ENCODE assay signal across 9 cellular contexts in genomic region chr3:187798531-187799520, GRCh38. TPM values are rescaled to one million over a fixed set of nuclear protein-coding genes. Genes with fewer than 3 reads are reported as not detected.
DNase-seq lines count a peak whose midpoint lies in the region; ATAC-seq and TF ChIP-seq lines count a peak whose summit lies in the region.
"Had no signal": no experiment of that assay in that cellular context is flagged by ENCODE, and none has a peak within 500 bp of the region (broad histone marks: within the 10 kb centered on the region; RNA-seq: fewer than 3 reads in every experiment).

No MANE protein-coding gene starts in this region.

- no peaks in the 10 kb centered on the region for H3K27me3 Mint-ChIP-seq in activated CD4-positive, alpha-beta memory T cell treated with anti-CD3 and anti-CD28 coated beads, Interleukin-2, amount 10 ng/mL, durations not matched to agents 7 days and 5 days
- peaks cover 2 to 7% of the 10 kb centered on the region in 2 donors for H3K27me3 Mint-ChIP-seq in natural killer cell (ENCODE audit: low read depth in 2 of 2)
- peaks cover 3% of the 10 kb centered on the region for H3K27me3 Mint-ChIP-seq in osteocyte (ENCODE audit: unreplicated experiment)

- H3K4me3 ChIP-seq in SK-N-SH (ENCODE audit: low read depth in 2 of 2, low read length in 1 of 2) (no peak overlapping the region), Loucy (ENCODE audit: low read length, poor library complexity, severe bottlenecking) (peak overlapping the region; percentile 30)

- peak overlapping the region; percentile 85 for H3K27ac Mint-ChIP-seq in activated CD4-positive, alpha-beta memory T cell treated with anti-CD3 and anti-CD28 coated beads, Interleukin-2, amount 10 ng/mL, durations not matched to agents 7 days and 5 days
- peak overlapping the region; percentile 50 to 76 for H3K27ac Mint-ChIP-seq in natural killer cell
- no peak overlapping the region for H3K27ac Mint-ChIP-seq in osteocyte (ENCODE audit: unreplicated experiment)

- H3K36me3 ChIP-seq in SK-N-SH (replicated peaks in 1 of 2; ENCODE audit: control insufficient read depth in 1 of 2, insufficient read depth in 2 of 2, low read length in 1 of 2), result no peaks in the 10 kb centered on the region
- H3K36me3 ChIP-seq in Loucy (ENCODE audit: insufficient read depth, low read length), result no peaks in the 10 kb centered on the region

- intact Hi-C loops in natural killer cell (cut with micrococcal nuclease), result no loop called here

- H3K4me1 ChIP-seq in SK-N-SH (ENCODE audit: control insufficient read depth in 1 of 2, insufficient read depth in 2 of 2, low read depth in 1 of 2, low read length in 1 of 2) (no peaks in the 10 kb centered on the region), Loucy (ENCODE audit: insufficient read depth, low read length, poor library complexity, severe bottlenecking) (peaks cover 48% of the 10 kb centered on the region)

- H2AFZ ChIP-seq in SK-N-SH (ENCODE audit: low read depth) (no peak overlapping the region), Loucy (ENCODE audit: low read length) (peak overlapping the region; percentile 91)

- 41% methylated on average over 13 of the region's 15 CpGs for WGBS in SK-N-SH (ENCODE audit: low lambda C conversion rate)

- TF ChIP-seq RAD21 in SK-N-SH (IDR thresholded peaks at IDR 0.05; ENCODE audit: low read length), result no peak

- POLR2A ChIA-PET in SK-N-SH (lab: Yijun Ruan, JAX), result no interaction called here
- POLR2A ChIA-PET in activated CD4-positive, alpha-beta memory T cell treated with anti-CD3 and anti-CD28 coated beads, Interleukin-2, amount 10 ng/mL, durations not matched to agents 7 days and 5 days (lab: Charles Lee), result interaction anchor here (0.8 to 7.8 kb wide), 15 partner anchors 9 to 1532 kb away, joined by 3 to 251 read pairs (median 4); partner anchors contain the start of genes BCL6 and LPP

- no peak for TF ChIP-seq CTCF in SK-N-SH (IDR thresholded peaks at IDR 0.05)
- TF ChIP-seq CTCF in Loucy (conservative IDR thresholded peaks at IDR 0.05; ENCODE audit: low read length), result no peak
- TF ChIP-seq CTCF in natural killer cell (IDR thresholded peaks at IDR 0.05), result no peak
- TF ChIP-seq CTCF in osteocyte (IDR thresholded peaks at IDR 0.05), result no peak

- peaks cover 68% of the 10 kb centered on the region for H3K4me1 Mint-ChIP-seq in activated CD4-positive, alpha-beta memory T cell treated with anti-CD3 and anti-CD28 coated beads, Interleukin-2, amount 10 ng/mL, durations not matched to agents 7 days and 5 days
- H3K4me1 Mint-ChIP-seq in natural killer cell (peaks cover 60% of the 10 kb centered on the region in 2 donors), osteocyte (ENCODE audit: unreplicated experiment) (peaks cover 6% of the 10 kb centered on the region)

- no peaks in the 10 kb centered on the region for H3F3A ChIP-seq in SK-N-SH (replicated peaks; ENCODE audit: insufficient read depth)
- no peaks in the 10 kb centered on the region for H3F3A ChIP-seq in Loucy (ENCODE audit: low read depth)

- H3K4me2 ChIP-seq in SK-N-SH (no peak overlapping the region), Loucy (ENCODE audit: low read depth, low read length, poor library complexity, severe bottlenecking) (peak overlapping the region; percentile 54)

- peak; percentile 22; the same call in 1 of the 3 replicates for ATAC-seq in SK-N-SH treated with all-trans-retinoic acid at 6 μM for 48 hours
- ATAC-seq in natural killer cell, result peak; percentile 49 to 69 (median 56)
- ATAC-seq in HG03159 (IDR thresholded peaks at IDR 0.05; ENCODE audit: unreplicated experiment), result no peak
- ATAC-seq in HG03139 (IDR thresholded peaks at IDR 0.05; ENCODE audit: unreplicated experiment), result no peak

- peak overlapping the region; percentile 46 for H3K4me3 Mint-ChIP-seq in activated CD4-positive, alpha-beta memory T cell treated with anti-CD3 and anti-CD28 coated beads, Interleukin-2, amount 10 ng/mL, durations not matched to agents 7 days and 5 days
- H3K4me3 Mint-ChIP-seq in natural killer cell (peak overlapping the region; percentile 78), osteocyte (ENCODE audit: unreplicated experiment) (no peak overlapping the region)

- H3K27ac ChIP-seq in SK-N-SH (ENCODE audit: low read depth in 2 of 2, low read length in 1 of 2), result no peak overlapping the region

- H3K79me2 ChIP-seq in SK-N-SH (ENCODE audit: insufficient read depth), result no peaks in the 10 kb centered on the region
- no peaks in the 10 kb centered on the region for H3K79me2 ChIP-seq in Loucy (ENCODE audit: insufficient read depth, low read length)

- H3K9ac ChIP-seq in SK-N-SH, result no peak overlapping the region
- peak overlapping the region; percentile 49 for H3K9ac ChIP-seq in Loucy (ENCODE audit: low read depth, low read length, poor library complexity, severe bottlenecking)

- peaks cover 39% of the 10 kb centered on the region for H3K36me3 Mint-ChIP-seq in activated CD4-positive, alpha-beta memory T cell treated with anti-CD3 and anti-CD28 coated beads, Interleukin-2, amount 10 ng/mL, durations not matched to agents 7 days and 5 days (ENCODE audit: low read depth)
- H3K36me3 Mint-ChIP-seq in natural killer cell, result no peaks in the 10 kb centered on the region
- H3K36me3 Mint-ChIP-seq in osteocyte (ENCODE audit: unreplicated experiment), result no peaks in the 10 kb centered on the region

- H3K9me3 Mint-ChIP-seq in activated CD4-positive, alpha-beta memory T cell treated with anti-CD3 and anti-CD28 coated beads, Interleukin-2, amount 10 ng/mL, durations not matched to agents 7 days and 5 days, result peaks cover 20% of the 10 kb centered on the region
- H3K9me3 Mint-ChIP-seq in natural killer cell, result peaks cover 0 to 5% of the 10 kb centered on the region in 2 donors
- H3K9me3 Mint-ChIP-seq in osteocyte (ENCODE audit: unreplicated experiment), result no peaks in the 10 kb centered on the region

- H3K27me3 ChIP-seq in SK-N-SH (ENCODE audit: insufficient read depth) (no peaks in the 10 kb centered on the region), Loucy (ENCODE audit: insufficient read depth, low read length, poor library complexity, severe bottlenecking) (no peaks in the 10 kb centered on the region)

- no peaks in the 10 kb centered on the region for H3K9me3 ChIP-seq in SK-N-SH
- no peaks in the 10 kb centered on the region for H3K9me3 ChIP-seq in Loucy (ENCODE audit: insufficient read depth, low read depth, low read length)

- CTCF ChIA-PET in SK-N-SH (lab: Yijun Ruan, JAX), result no interaction called here
- CTCF ChIA-PET in activated CD4-positive, alpha-beta memory T cell treated with anti-CD3 and anti-CD28 coated beads, Interleukin-2, amount 10 ng/mL, durations not matched to agents 7 days and 5 days (lab: Charles Lee), result interaction anchor here (0.6 to 7.5 kb wide), 7 partner anchors 9 to 1345 kb away, joined by 3 to 79 read pairs (median 4); partner anchors contain the start of gene BCL6

- H4K20me1 ChIP-seq in SK-N-SH (ENCODE audit: insufficient read depth) (no peaks in the 10 kb centered on the region), Loucy (ENCODE audit: insufficient read depth, low read length, poor library complexity, severe bottlenecking) (no peaks in the 10 kb centered on the region)

- H3K9me2 ChIP-seq in SK-N-SH, result no peaks in the 10 kb centered on the region
- no peaks in the 10 kb centered on the region for H3K9me2 ChIP-seq in Loucy (replicated peaks; ENCODE audit: low read depth, low read length)

- DNase-seq in SK-N-SH (no peak), natural killer cell (no peak), osteocyte (ENCODE audit: extremely low spot score, unreplicated experiment) (no peak)
- DNase-seq in activated CD4-positive, alpha-beta memory T cell treated with anti-CD3 and anti-CD28 coated beads, Interleukin-2, amount 10 ng/mL, durations not matched to agents 7 days and 5 days, result peak; percentile 61
- DNase-seq: trophoblast cell had no signal

- TF ChIP-seq EP300 in SK-N-SH (IDR thresholded peaks at IDR 0.05; ENCODE audit: borderline replicate concordance in 1 of 2, low read depth in 1 of 2, low read length in 1 of 2), result no peak

TF ChIP-seq in SK-N-SH treated with all-trans-retinoic acid at 6 μM for 48 hours, 23 proteins besides CTCF, POLR2A, EP300 and RAD21 (continues in another document):
- TF ChIP-seq ZC3H10 (CRISPR knock-in tag; IDR thresholded peaks at IDR 0.05) (no peak), SNAI2 (CRISPR knock-in tag; IDR thresholded peaks at IDR 0.05) (no peak)

TF ChIP-seq in SK-N-SH, 30 proteins besides CTCF, POLR2A, EP300 and RAD21 (continues in another document):
- TF ChIP-seq MEF2A (IDR thresholded peaks at IDR 0.05; ENCODE audit: borderline replicate concordance, low read depth), result no peak
- TF ChIP-seq POLR2AphosphoS5 (IDR thresholded peaks at IDR 0.05; ENCODE audit: low read depth, low read length), result no peak
- no peak for TF ChIP-seq FOXJ3 (CRISPR knock-in tag; IDR thresholded peaks at IDR 0.05)
- no peak for TF ChIP-seq SMC3 (IDR thresholded peaks at IDR 0.05; ENCODE audit: low read depth, low read length)
- no peak for TF ChIP-seq IRF3 (IDR thresholded peaks at IDR 0.05; ENCODE audit: low read depth, low read length)
- TF ChIP-seq, protein P1, sequence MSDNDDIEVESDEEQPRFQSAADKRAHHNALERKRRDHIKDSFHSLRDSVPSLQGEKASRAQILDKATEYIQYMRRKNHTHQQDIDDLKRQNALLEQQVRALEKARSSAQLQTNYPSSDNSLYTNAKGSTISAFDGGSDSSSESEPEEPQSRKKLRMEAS (IDR thresholded peaks at IDR 0.05; ENCODE audit: low read depth), result no peak
- TF ChIP-seq NFIC (IDR thresholded peaks at IDR 0.05; ENCODE audit: borderline replicate concordance), result no peak

RNA-seq across cellular contexts. Expression of gene BCL6, which starts 53.6 kb away (rescaled TPM):
- 13.8 and 14.0 TPM in 2 replicates for polyA plus RNA-seq in SK-N-SH (2012; rRNA removed)
- polyA plus RNA-seq in SK-N-SH (2012; cell fraction: cytosol; rRNA removed), result 6.0 and 7.6 TPM in 2 replicates
- polyA plus RNA-seq in SK-N-SH (2012; cell fraction: nucleus; rRNA removed), result 71.7 and 72.8 TPM in 2 replicates
- 10 to 100 TPM; 30.4 to 33.4 TPM for total RNA-seq in activated CD4-positive, alpha-beta memory T cell treated with anti-CD3 and anti-CD28 coated beads, Interleukin-2, amount 10 ng/mL, durations not matched to agents 7 days and 5 days
- 10 to 100 TPM; 41.0 to 59.0 (median 45.2) TPM for total RNA-seq in natural killer cell
- 69.3 and 84.8 TPM in 2 replicates for total RNA-seq in osteocyte

Comparison
In these comparisons a context has a peak if more than half of its experiments do, and no peak if none do; other contexts are left out.
1. ATAC-seq: peak in SK-N-SH treated with all-trans-retinoic acid at 6 μM for 48 hours (single experiment) and natural killer cell (3 of 3); none in HG03159 (single experiment) and HG03139 (single experiment).